In genomic region chr1:203202431-203203245, GRCh38 we compare ENCODE assay signal across 12 cellular contexts.
A peak's percentile ranks its signal among the peaks of the same experiment; 100 is the strongest.
DNase-seq lines count a peak whose midpoint lies in the region; ATAC-seq and TF ChIP-seq lines count a peak whose summit lies in the region.
"Had no signal": no experiment of that assay in that cellular context is flagged by ENCODE, and none has a peak within 500 bp of the region (broad histone marks: within the 10 kb centered on the region; RNA-seq: fewer than 3 reads in every experiment).

No MANE protein-coding gene starts in this region.

- H3K4me1 ChIP-seq in MM.1S (ENCODE audit: low read length) = peaks cover 5% of the 10 kb centered on the region; the same call in 1 of the 2 replicates

- H3K4me3 ChIP-seq in fibroblast of mammary gland (ENCODE audit: control insufficient read depth, low read depth, low read length) = no peak overlapping the region
- H3K4me3 ChIP-seq in MM.1S (ENCODE audit: low read length) = no peak overlapping the region

- DNase-seq in AML-193 (lab: John Stamatoyannopoulos, UW) (peak; percentile 84 to 85), NOMO-1 (lab: John Stamatoyannopoulos, UW; ENCODE audit: unreplicated experiment in 2 of 2) (peak; percentile 34 to 85), fibroblast of mammary gland (ENCODE audit: low read depth) (peak; percentile 94), non-pigmented ciliary epithelial cell (ENCODE audit: low read depth) (peak; percentile 32), MM.1S (no peak), NCI-H1694 (lab: John Stamatoyannopoulos, UW) (no peak), superior temporal gyrus (ENCODE audit: extremely low spot score) (no peak)
- DNase-seq: activated T-cell treated with anti-CD3 and anti-CD28 coated beads for 4 hours; naive thymus-derived CD8-positive, alpha-beta T cell; NCI-H2081 treated with DMSO at 0.1 percent for 48 hours; T-helper 1 cell had no signal

- TF ChIP-seq CTCF in fibroblast of mammary gland (conservative IDR thresholded peaks at IDR 0.05; ENCODE audit: control insufficient read depth, insufficient read depth, low read depth, low read length) (no peak), MM.1S (IDR thresholded peaks at IDR 0.05; ENCODE audit: low read length) (no peak)

- H3K4me2 ChIP-seq in MM.1S (ENCODE audit: low read depth, low read length) = no peak overlapping the region

- H2AFZ ChIP-seq in MM.1S (ENCODE audit: low read length) = no peak overlapping the region

- H3K9ac ChIP-seq in MM.1S (ENCODE audit: low read length) = no peak overlapping the region

- no peaks in the 10 kb centered on the region for H3K79me2 ChIP-seq in MM.1S (ENCODE audit: low read length)

- H3K27ac ChIP-seq in MM.1S (ENCODE audit: low read length) = no peak overlapping the region

- no peaks in the 10 kb centered on the region for H3F3A ChIP-seq in MM.1S (ENCODE audit: insufficient read depth, low read length)

- no peaks in the 10 kb centered on the region for H3K36me3 ChIP-seq in MM.1S (replicated peaks; ENCODE audit: insufficient read depth, low read length)

- no peak for ATAC-seq in HG03521 (IDR thresholded peaks at IDR 0.05; ENCODE audit: unreplicated experiment)
- ATAC-seq: naive thymus-derived CD8-positive, alpha-beta T cell had no signal

- no peaks in the 10 kb centered on the region for H3K27me3 ChIP-seq in MM.1S (replicated peaks; ENCODE audit: insufficient read depth, low read length)

- H3K9me2 ChIP-seq in MM.1S (replicated peaks; ENCODE audit: insufficient read depth, low read length) = no peaks in the 10 kb centered on the region

- no peaks in the 10 kb centered on the region for H3K9me3 ChIP-seq in MM.1S (replicated peaks; ENCODE audit: insufficient read depth, low read length)

- H4K20me1 ChIP-seq in MM.1S (ENCODE audit: insufficient read depth, low read length) = no peaks in the 10 kb centered on the region

Comparison
In these comparisons a context has a peak if more than half of its experiments do, and no peak if none do; other contexts are left out.
1. DNase-seq: peak in AML-193 (2 of 2), NOMO-1 (2 of 2), fibroblast of mammary gland (single experiment) and non-pigmented ciliary epithelial cell (single experiment); none in MM.1S (single experiment), NCI-H1694 (single experiment) and superior temporal gyrus (single experiment).